3 cellular contexts compared by ENCODE assay signal in the genomic region with DNA sequence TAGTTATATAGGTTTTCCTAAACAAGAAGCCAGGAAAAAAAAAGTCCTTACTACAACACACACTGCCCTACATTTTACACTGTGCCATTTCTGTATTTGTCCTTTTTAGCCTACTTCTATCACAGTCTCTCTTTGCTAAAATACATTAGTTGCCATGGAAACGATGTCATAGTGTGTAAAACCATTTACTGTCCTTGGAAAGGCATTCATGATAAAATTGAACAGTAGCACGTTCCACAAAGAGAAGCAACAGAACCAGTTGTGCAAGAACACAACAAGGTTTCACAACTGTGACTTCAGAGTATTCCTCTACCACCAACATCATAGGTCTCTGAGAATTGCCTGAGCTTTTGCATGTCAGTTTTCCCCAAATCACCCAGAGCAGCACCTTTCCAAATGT.
TF ChIP-seq lines count a peak whose summit lies in the region.

No MANE protein-coding gene starts in this region.

TF ChIP-seq in IMR-90, 13 proteins besides CTCF, POLR2A, EP300 and RAD21:
- TF ChIP-seq, protein P1, sequence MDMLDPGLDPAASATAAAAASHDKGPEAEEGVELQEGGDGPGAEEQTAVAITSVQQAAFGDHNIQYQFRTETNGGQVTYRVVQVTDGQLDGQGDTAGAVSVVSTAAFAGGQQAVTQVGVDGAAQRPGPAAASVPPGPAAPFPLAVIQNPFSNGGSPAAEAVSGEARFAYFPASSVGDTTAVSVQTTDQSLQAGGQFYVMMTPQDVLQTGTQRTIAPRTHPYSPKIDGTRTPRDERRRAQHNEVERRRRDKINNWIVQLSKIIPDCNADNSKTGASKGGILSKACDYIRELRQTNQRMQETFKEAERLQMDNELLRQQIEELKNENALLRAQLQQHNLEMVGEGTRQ (IDR thresholded peaks at IDR 0.05; ENCODE audit: low read depth, low read length) = no peak
- TF ChIP-seq, protein P2, sequence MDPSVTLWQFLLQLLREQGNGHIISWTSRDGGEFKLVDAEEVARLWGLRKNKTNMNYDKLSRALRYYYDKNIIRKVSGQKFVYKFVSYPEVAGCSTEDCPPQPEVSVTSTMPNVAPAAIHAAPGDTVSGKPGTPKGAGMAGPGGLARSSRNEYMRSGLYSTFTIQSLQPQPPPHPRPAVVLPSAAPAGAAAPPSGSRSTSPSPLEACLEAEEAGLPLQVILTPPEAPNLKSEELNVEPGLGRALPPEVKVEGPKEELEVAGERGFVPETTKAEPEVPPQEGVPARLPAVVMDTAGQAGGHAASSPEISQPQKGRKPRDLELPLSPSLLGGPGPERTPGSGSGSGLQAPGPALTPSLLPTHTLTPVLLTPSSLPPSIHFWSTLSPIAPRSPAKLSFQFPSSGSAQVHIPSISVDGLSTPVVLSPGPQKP (IDR thresholded peaks at IDR 0.05; ENCODE audit: borderline replicate concordance, low read depth, low read length) = no peak
- TF ChIP-seq CEBPB (IDR thresholded peaks at IDR 0.05; ENCODE audit: low read depth, low read length) (peak; percentile 91), RFX5 (IDR thresholded peaks at IDR 0.05; ENCODE audit: low read depth, low read length) (no peak), RCOR1 (IDR thresholded peaks at IDR 0.05; ENCODE audit: insufficient replicate concordance, low read length) (no peak)

TF ChIP-seq in K562, 482 proteins besides CTCF, POLR2A, EP300 and RAD21:
- TF ChIP-seq CEBPB (tag; IDR thresholded peaks at IDR 0.05) = peak; percentile 88
- TF ChIP-seq ZNF217 (CRISPR knock-in tag; IDR thresholded peaks at IDR 0.05) = no peak
- TF ChIP-seq CEBPG (CRISPR knock-in tag; IDR thresholded peaks at IDR 0.05) = peak; percentile 27; the same call in 1 of the 2 replicates
- peak in 1 of 2 experiments; percentile 75; a peak in 2 of 4 replicates for TF ChIP-seq CEBPG (tag; conservative IDR thresholded peaks at IDR 0.05 in 1 of 2, IDR thresholded peaks at IDR 0.05 in 1 of 2)
- 0 out of 2 replicates have a peak, but pooled peaks have one; percentile 22 for TF ChIP-seq BMI1 (IDR thresholded peaks at IDR 0.05; ENCODE audit: low read length)
- no peak for TF ChIP-seq GATAD2A (IDR thresholded peaks at IDR 0.05)
- TF ChIP-seq RFX1 (IDR thresholded peaks at IDR 0.05) = peak; percentile 84
- TF ChIP-seq TCFL5 (CRISPR knock-in tag; conservative IDR thresholded peaks at IDR 0.05) = no peak
- TF ChIP-seq HEY1 (CRISPR knock-in tag; IDR thresholded peaks at IDR 0.05; ENCODE audit: borderline replicate concordance) = no peak
- TF ChIP-seq, protein P3, sequence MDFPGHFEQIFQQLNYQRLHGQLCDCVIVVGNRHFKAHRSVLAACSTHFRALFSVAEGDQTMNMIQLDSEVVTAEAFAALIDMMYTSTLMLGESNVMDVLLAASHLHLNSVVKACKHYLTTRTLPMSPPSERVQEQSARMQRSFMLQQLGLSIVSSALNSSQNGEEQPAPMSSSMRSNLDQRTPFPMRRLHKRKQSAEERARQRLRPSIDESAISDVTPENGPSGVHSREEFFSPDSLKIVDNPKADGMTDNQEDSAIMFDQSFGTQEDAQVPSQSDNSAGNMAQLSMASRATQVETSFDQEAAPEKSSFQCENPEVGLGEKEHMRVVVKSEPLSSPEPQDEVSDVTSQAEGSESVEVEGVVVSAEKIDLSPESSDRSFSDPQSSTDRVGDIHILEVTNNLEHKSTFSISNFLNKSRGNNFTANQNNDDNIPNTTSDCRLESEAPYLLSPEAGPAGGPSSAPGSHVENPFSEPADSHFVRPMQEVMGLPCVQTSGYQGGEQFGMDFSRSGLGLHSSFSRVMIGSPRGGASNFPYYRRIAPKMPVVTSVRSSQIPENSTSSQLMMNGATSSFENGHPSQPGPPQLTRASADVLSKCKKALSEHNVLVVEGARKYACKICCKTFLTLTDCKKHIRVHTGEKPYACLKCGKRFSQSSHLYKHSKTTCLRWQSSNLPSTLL (IDR thresholded peaks at IDR 0.05) = no peak

TF ChIP-seq in SK-N-SH treated with all-trans-retinoic acid at 6 μM for 48 hours, 23 proteins besides CTCF, POLR2A, EP300 and RAD21:
- TF ChIP-seq TOX (CRISPR knock-in tag; IDR thresholded peaks at IDR 0.05; ENCODE audit: borderline replicate concordance) = no peak
- TF ChIP-seq ZNF70 (CRISPR knock-in tag; IDR thresholded peaks at IDR 0.05) = no peak
- TF ChIP-seq ESRRG (CRISPR knock-in tag; IDR thresholded peaks at IDR 0.05) = no peak
TF ChIP-seq in SK-N-SH treated with all-trans-retinoic acid at 6 μM for 48 hours: peak in this region for 0.
